ENCODE assay signal across 12 cellular contexts in the genomic region with DNA sequence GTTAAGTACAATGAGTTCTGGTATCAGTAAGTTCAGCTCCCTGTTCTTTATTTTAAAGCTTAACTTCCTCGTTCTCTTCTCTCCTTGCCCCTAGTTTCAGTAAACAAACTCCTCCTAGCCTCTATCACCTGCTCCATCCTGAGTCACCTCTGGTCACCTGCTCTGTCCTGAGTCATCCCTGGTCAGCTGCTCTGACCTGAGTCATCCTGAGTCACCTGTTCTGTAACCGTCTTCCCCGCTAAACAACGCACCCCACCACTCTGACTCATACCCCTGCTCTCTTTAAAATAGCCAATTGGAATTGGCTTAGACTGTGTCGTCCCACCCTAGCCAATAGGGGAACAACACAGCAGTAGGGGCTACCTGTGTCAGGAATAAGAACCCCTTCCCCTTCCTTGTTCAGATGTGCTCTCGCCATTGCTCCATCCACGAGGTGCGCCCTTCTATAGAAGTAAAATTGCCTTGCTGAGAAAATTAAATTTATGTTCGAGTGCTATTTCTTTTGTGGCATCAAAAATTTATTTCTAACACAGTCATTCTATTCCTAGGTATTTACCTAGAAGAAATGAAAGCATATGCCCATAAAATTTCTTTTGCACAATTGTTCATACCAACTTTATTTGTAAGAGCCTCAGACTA. TPM values are rescaled to one million over a fixed set of nuclear protein-coding genes. Genes with fewer than 3 reads are reported as not detected.
DNase-seq lines count a peak whose midpoint lies in the region; ATAC-seq and TF ChIP-seq lines count a peak whose summit lies in the region.
"Had no signal": no experiment of that assay in that cellular context is flagged by ENCODE, and none has a peak within 500 bp of the region (broad histone marks: within the 10 kb centered on the region; RNA-seq: fewer than 3 reads in every experiment).

No MANE protein-coding gene starts in this region.

- no peak for TF ChIP-seq CTCF in RWPE1 (conservative IDR thresholded peaks at IDR 0.05; ENCODE audit: low read depth)
- TF ChIP-seq CTCF in hepatocyte (IDR thresholded peaks at IDR 0.05; ENCODE audit: poor library complexity): no peak

- no peaks in the 10 kb centered on the region for H3K9me3 ChIP-seq in hepatocyte (ENCODE audit: low read depth)

- H4K20me1 ChIP-seq in hepatocyte (ENCODE audit: insufficient read depth, poor library complexity, severe bottlenecking): no peaks in the 10 kb centered on the region
- H4K20me1 ChIP-seq: BLaER1 had no signal

- POLR2A ChIA-PET in RWPE1 (lab: Yijun Ruan, JAX; ENCODE audit: low non-redundant PET): no interaction called here

- no peak overlapping the region for H3K4me3 ChIP-seq in hepatocyte
- H3K4me3 ChIP-seq: BLaER1 had no signal

- H2AFZ ChIP-seq in hepatocyte: no peak overlapping the region

- H3K79me2 ChIP-seq in hepatocyte: no peaks in the 10 kb centered on the region

- 79% methylated on average over 9 of the region's 9 CpGs for WGBS in hepatocyte (ENCODE audit: low lambda C conversion rate, missing lambda C conversion rate)

- H3K4me1 ChIP-seq in hepatocyte (ENCODE audit: insufficient read depth): no peaks in the 10 kb centered on the region
- H3K4me1 ChIP-seq: BLaER1 had no signal

- DNase-seq in CD1c-positive myeloid dendritic cell (ENCODE audit: extremely low spot score): peak; percentile 10
- peak; percentile 48 for DNase-seq in H4 (ENCODE audit: low spot score)
- DNase-seq in RWPE1 (ENCODE audit: low spot score): peak; percentile 44
- peak; percentile 85 for DNase-seq in hepatocyte (ENCODE audit: low spot score)
- DNase-seq in kidney glomerular epithelial cell (lab: John Stamatoyannopoulos, UW): no peak
- DNase-seq: naive thymus-derived CD4-positive, alpha-beta T cell; NCI-H1930 had no signal

- H3K27ac ChIP-seq in RWPE1 (no peak overlapping the region), hepatocyte (peak overlapping the region; percentile 96)
- H3K27ac ChIP-seq: BLaER1, KMS-11 had no signal

- no peaks in the 10 kb centered on the region for H3K27me3 ChIP-seq in hepatocyte
- H3K27me3 ChIP-seq: BLaER1 had no signal

- H3K9me2 ChIP-seq in hepatocyte (replicated peaks; ENCODE audit: insufficient read depth): no peaks in the 10 kb centered on the region

- ATAC-seq in GM18868 (IDR thresholded peaks at IDR 0.05; ENCODE audit: unreplicated experiment) (no peak), GM18909 (IDR thresholded peaks at IDR 0.05; ENCODE audit: poor library complexity, unreplicated experiment) (no peak), HG02610 (IDR thresholded peaks at IDR 0.05; ENCODE audit: unreplicated experiment) (no peak)
- ATAC-seq: naive thymus-derived CD4-positive, alpha-beta T cell had no signal

- CTCF ChIA-PET in RWPE1 (lab: Yijun Ruan, JAX): interaction anchor here (0.6 kb wide), 1 partner anchor 243 kb away, joined by 4 read pairs; no protein-coding TSS in a partner anchor

- H3K36me3 ChIP-seq in hepatocyte (replicated peaks; ENCODE audit: insufficient read depth, low read depth): no peaks in the 10 kb centered on the region

- peak overlapping the region; percentile 16 for H3K4me2 ChIP-seq in hepatocyte
- H3K4me2 ChIP-seq: BLaER1, KMS-11 had no signal

RNA-seq across cellular contexts. Expression of gene RMND5A, which starts 24.9 kb away (rescaled TPM):
- total RNA-seq in H4 (2014; rRNA removed; shearing (Covaris generic)): 19.2 and 23.2 TPM in 2 replicates
- 72.3 and 80.8 TPM in 2 replicates for total RNA-seq in hepatocyte
- polyA plus RNA-seq in hepatocyte: 23.0 and 25.7 TPM in 2 replicates
